ENCODE assay signal across 1 cellular context in the genomic region with DNA sequence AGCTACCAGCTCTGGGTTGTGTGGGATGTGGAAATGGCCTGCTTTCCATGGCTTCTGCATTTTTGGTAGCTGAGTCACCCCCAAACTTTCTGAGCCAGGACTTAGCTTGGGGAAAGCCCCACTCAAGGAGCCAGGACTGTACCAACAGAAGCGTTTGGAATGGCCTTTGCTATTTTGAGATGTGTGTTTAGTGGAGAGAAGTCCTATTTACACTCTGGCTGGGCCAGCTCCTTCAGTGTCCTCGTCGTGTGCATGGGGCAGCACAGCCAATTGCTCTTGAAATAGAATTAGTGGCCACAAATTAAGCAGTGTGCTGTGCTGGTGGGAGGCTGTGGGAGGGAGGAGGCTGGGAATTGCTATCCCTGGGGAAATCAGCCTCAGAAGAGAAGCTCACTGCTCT.
TF ChIP-seq lines count a peak whose summit lies in the region.

No MANE protein-coding gene starts in this region.

TF ChIP-seq in HEK293, 187 proteins besides CTCF, POLR2A, EP300 and RAD21 (continued from another document):
- TF ChIP-seq, protein P1, sequence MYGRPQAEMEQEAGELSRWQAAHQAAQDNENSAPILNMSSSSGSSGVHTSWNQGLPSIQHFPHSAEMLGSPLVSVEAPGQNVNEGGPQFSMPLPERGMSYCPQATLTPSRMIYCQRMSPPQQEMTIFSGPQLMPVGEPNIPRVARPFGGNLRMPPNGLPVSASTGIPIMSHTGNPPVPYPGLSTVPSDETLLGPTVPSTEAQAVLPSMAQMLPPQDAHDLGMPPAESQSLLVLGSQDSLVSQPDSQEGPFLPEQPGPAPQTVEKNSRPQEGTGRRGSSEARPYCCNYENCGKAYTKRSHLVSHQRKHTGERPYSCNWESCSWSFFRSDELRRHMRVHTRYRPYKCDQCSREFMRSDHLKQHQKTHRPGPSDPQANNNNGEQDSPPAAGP (tag by site-specific recombination; IDR thresholded peaks at IDR 0.05) = no peak
- TF ChIP-seq, protein P2, sequence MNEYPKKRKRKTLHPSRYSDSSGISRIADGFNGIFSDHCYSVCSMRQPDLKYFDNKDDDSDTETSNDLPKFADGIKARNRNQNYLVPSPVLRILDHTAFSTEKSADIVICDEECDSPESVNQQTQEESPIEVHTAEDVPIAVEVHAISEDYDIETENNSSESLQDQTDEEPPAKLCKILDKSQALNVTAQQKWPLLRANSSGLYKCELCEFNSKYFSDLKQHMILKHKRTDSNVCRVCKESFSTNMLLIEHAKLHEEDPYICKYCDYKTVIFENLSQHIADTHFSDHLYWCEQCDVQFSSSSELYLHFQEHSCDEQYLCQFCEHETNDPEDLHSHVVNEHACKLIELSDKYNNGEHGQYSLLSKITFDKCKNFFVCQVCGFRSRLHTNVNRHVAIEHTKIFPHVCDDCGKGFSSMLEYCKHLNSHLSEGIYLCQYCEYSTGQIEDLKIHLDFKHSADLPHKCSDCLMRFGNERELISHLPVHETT (tag by site-specific recombination; IDR thresholded peaks at IDR 0.05) = no peak
- TF ChIP-seq ZNF133 (tag by site-specific recombination; IDR thresholded peaks at IDR 0.05) (no peak), EGR2 (tag by site-specific recombination; IDR thresholded peaks at IDR 0.05; ENCODE audit: low read depth) (peak; percentile 43; the same call in 1 of the 2 replicates), ZNF433 (tag by site-specific recombination; IDR thresholded peaks at IDR 0.05; ENCODE audit: low read depth) (no peak), REPIN1 (tag by site-specific recombination; IDR thresholded peaks at IDR 0.05; ENCODE audit: low read depth) (no peak)
